ENCODE assay signal across 19 cellular contexts in genomic region chr13:27643334-27644158, GRCh38. TPM values are rescaled to one million over a fixed set of nuclear protein-coding genes. Genes with fewer than 3 reads are reported as not detected.
DNase-seq lines count a peak whose midpoint lies in the region; ATAC-seq, FAIRE-seq and TF ChIP-seq lines count a peak whose summit lies in the region.
"Had no signal": no experiment of that assay in that cellular context is flagged by ENCODE, and none has a peak within 500 bp of the region (broad histone marks: within the 10 kb centered on the region; RNA-seq: fewer than 3 reads in every experiment).

No MANE protein-coding gene starts in this region.

- POLR2A ChIA-PET in MCF 10A (lab: Yijun Ruan, JAX) = interaction anchor here (0.8 to 7.5 kb wide), 10 partner anchors 8 to 341 kb away, joined by 3 to 108 read pairs (median 4); partner anchors contain the start of genes LNX2, MTIF3 and POLR1D

- H3K27ac ChIP-seq in breast epithelium (peak overlapping the region in 1 of 2 donors; percentile 0), vagina (peak overlapping the region; percentile 25)
- H3K27ac ChIP-seq: RWPE1, upper lobe of left lung had no signal

- no peaks in the 10 kb centered on the region for H3K9me3 Mint-ChIP-seq in MCF 10A (ENCODE audit: unreplicated experiment)
- H3K9me3 Mint-ChIP-seq: activated naive CD4-positive, alpha-beta T cell treated with anti-CD3 and anti-CD28 coated beads, Interleukin-2, amount 50 U/mL, for 24 hours; neural crest cell had no signal

- no TSS peak for BruUV-seq in MCF 10A (replicated peaks; lab: Mats Ljungman, UMichigan)

- no peak overlapping the region for H3K4me3 Mint-ChIP-seq in MCF 10A (ENCODE audit: unreplicated experiment)
- H3K4me3 Mint-ChIP-seq: activated naive CD4-positive, alpha-beta T cell treated with anti-CD3 and anti-CD28 coated beads, Interleukin-2, amount 50 U/mL, for 24 hours; IgD-negative memory B cell; neural crest cell had no signal

- intact Hi-C loops in MCF 10A (cut with micrococcal nuclease) (no loop called here), breast epithelium (cut with DNase I; ENCODE audit: low total_unique reads) (no loop called here), mucosa of descending colon (cut with DNase I, micrococcal nuclease) (no loop called here), vagina (cut with DNase I) (no loop called here)

- H3K9me3 ChIP-seq in breast epithelium (no peaks in the 10 kb centered on the region), mucosa of descending colon (no peaks in the 10 kb centered on the region), vagina (no peaks in the 10 kb centered on the region)
- H3K9me3 ChIP-seq: upper lobe of left lung had no signal

- CTCF ChIA-PET in MCF 10A (lab: Yijun Ruan, JAX) = interaction anchor here (0.6 to 1.6 kb wide), 2 partner anchors 184 to 187 kb away, joined by 3 to 9 read pairs; no protein-coding TSS in a partner anchor

- H3K27me3 ChIP-seq in breast epithelium (no peaks in the 10 kb centered on the region), vagina (no peaks in the 10 kb centered on the region)
- H3K27me3 ChIP-seq: upper lobe of left lung had no signal

- H3K36me3 ChIP-seq in breast epithelium = no peaks in the 10 kb centered on the region
- H3K36me3 ChIP-seq in mucosa of descending colon (ENCODE audit: low read depth) = no peaks in the 10 kb centered on the region
- peaks cover 0 to 7% of the 10 kb centered on the region in 2 donors for H3K36me3 ChIP-seq in vagina

- DNase-seq in MCF 10A (ENCODE audit: unreplicated experiment) = no peak
- DNase-seq in breast epithelium (ENCODE audit: low spot score in 2 of 2) = no peak
- DNase-seq in epithelial cell of esophagus (ENCODE audit: low read depth) = peak; percentile 64
- DNase-seq in mucosa of descending colon = no peak
- no peak for DNase-seq in vagina (ENCODE audit: extremely low spot score in 2 of 2)
- no peak for DNase-seq in RCC 7860 (ENCODE audit: low spot score)
- no peak for DNase-seq in GM19238 (ENCODE audit: insufficient read length, low spot score)
- DNase-seq: activated CD4-positive, alpha-beta T cell treated with anti-CD3 and anti-CD28 coated beads, Interleukin-2, amount 50 U/mL, for 1 hour; H7; MV-4-11; NCI-H2029 treated with DMSO at 0.1 percent for 48 hours; NK-92 treated with Interleukin-12 subunit alpha and Interleukin-12 subunit beta, amount 100 ng/mL, for 24 hours; stimulated activated naive CD4-positive, alpha-beta T cell treated with Interleukin-2 at 50 U/mL for 16 hours; upper lobe of left lung had no signal

- TF ChIP-seq CTCF in MCF 10A (IDR thresholded peaks at IDR 0.05; ENCODE audit: unreplicated experiment) = no peak
- TF ChIP-seq CTCF in breast epithelium (IDR thresholded peaks at IDR 0.05) = no peak
- no peak for TF ChIP-seq CTCF in epithelial cell of esophagus (IDR thresholded peaks at IDR 0.05; ENCODE audit: insufficient read depth, low read depth, low read length, missing control alignments)
- TF ChIP-seq CTCF in mucosa of descending colon (IDR thresholded peaks at IDR 0.05) = no peak
- no peak for TF ChIP-seq CTCF in vagina (IDR thresholded peaks at IDR 0.05)

- no peaks in the 10 kb centered on the region for H3K27me3 Mint-ChIP-seq in MCF 10A (ENCODE audit: insufficient read depth, unreplicated experiment)
- H3K27me3 Mint-ChIP-seq: activated naive CD4-positive, alpha-beta T cell treated with anti-CD3 and anti-CD28 coated beads, Interleukin-2, amount 50 U/mL, for 24 hours; IgD-negative memory B cell had no signal

- FAIRE-seq in RCC 7860 (lab: Jason Lieb, UNC) = no peak

- no peak for TF ChIP-seq POLR2A in breast epithelium (IDR thresholded peaks at IDR 0.05)
- TF ChIP-seq POLR2A in vagina (IDR thresholded peaks at IDR 0.05) = no peak

- H3K4me1 Mint-ChIP-seq in MCF 10A (ENCODE audit: insufficient read depth, unreplicated experiment) = peaks cover 35% of the 10 kb centered on the region

- peak overlapping the region; percentile 28 for H3K27ac Mint-ChIP-seq in MCF 10A (ENCODE audit: low read depth, unreplicated experiment)
- H3K27ac Mint-ChIP-seq: activated naive CD4-positive, alpha-beta T cell treated with anti-CD3 and anti-CD28 coated beads, Interleukin-2, amount 50 U/mL, for 24 hours; IgD-negative memory B cell had no signal

- peak; percentile 15 for ATAC-seq in mucosa of descending colon
- ATAC-seq in HG03139 (IDR thresholded peaks at IDR 0.05; ENCODE audit: unreplicated experiment) = no peak

- peaks cover 0 to 12% of the 10 kb centered on the region in 2 donors for H3K4me1 ChIP-seq in breast epithelium
- H3K4me1 ChIP-seq in mucosa of descending colon (ENCODE audit: low read depth) = no peaks in the 10 kb centered on the region
- H3K4me1 ChIP-seq in vagina = peaks cover 45% of the 10 kb centered on the region

- no peak overlapping the region for H3K4me3 ChIP-seq in breast epithelium
- no peak overlapping the region for H3K4me3 ChIP-seq in epithelial cell of esophagus (ENCODE audit: low read length)
- no peak overlapping the region for H3K4me3 ChIP-seq in mucosa of descending colon
- no peak overlapping the region for H3K4me3 ChIP-seq in vagina
- H3K4me3 ChIP-seq: upper lobe of left lung had no signal

- peaks cover 8% of the 10 kb centered on the region for H3K36me3 Mint-ChIP-seq in MCF 10A (ENCODE audit: insufficient read depth, unreplicated experiment)

RNA-seq across cellular contexts. Expression of gene POLR1D, which starts 21.9 kb away (rescaled TPM):
- total RNA-seq in MCF 10A (2022) (123 and 146 TPM in 2 replicates), breast epithelium (100 to 1,000 TPM; 103 to 130 (median 115) TPM), mucosa of descending colon (100 to 1,000 TPM in 1 of 3 donors, 10 to 100 TPM in 2; 88.7 to 169 (median 91.0) TPM), vagina (74.2 TPM)

RNA-seq across cellular contexts. Expression of gene LNX2, which starts 23.2 kb away (rescaled TPM):
- total RNA-seq in MCF 10A (2022) = 12.3 and 15.6 TPM in 2 replicates
- total RNA-seq in breast epithelium = 10 to 100 TPM in 2 of 3 donors, 1 to 10 TPM in 1; 5.9 to 19.3 (median 19.2) TPM
- total RNA-seq in mucosa of descending colon = 10 to 100 TPM; 20.0 to 34.0 (median 26.2) TPM
- total RNA-seq in vagina = 12.0 TPM
